In genomic region chr20:45545754-45546453, GRCh38 we compare ENCODE assay signal across 1 cellular context.
TF ChIP-seq lines count a peak whose summit lies in the region.

No MANE protein-coding gene starts in this region.

TF ChIP-seq in SK-N-SH treated with all-trans-retinoic acid at 6 μM for 48 hours, 23 proteins besides CTCF, POLR2A, EP300 and RAD21 (continued from another document):
- TF ChIP-seq CSRNP3 (CRISPR knock-in tag; IDR thresholded peaks at IDR 0.05) (no peak), CSDC2 (CRISPR knock-in tag; IDR thresholded peaks at IDR 0.05) (no peak), GLIS3 (CRISPR knock-in tag; IDR thresholded peaks at IDR 0.05) (no peak), TOX (CRISPR knock-in tag; IDR thresholded peaks at IDR 0.05; ENCODE audit: borderline replicate concordance) (no peak), BACH2 (CRISPR knock-in tag; IDR thresholded peaks at IDR 0.05; ENCODE audit: borderline replicate concordance) (no peak), PPARA (CRISPR knock-in tag; IDR thresholded peaks at IDR 0.05; ENCODE audit: borderline replicate concordance) (no peak), ESRRG (CRISPR knock-in tag; IDR thresholded peaks at IDR 0.05) (no peak), OSR1 (CRISPR knock-in tag; IDR thresholded peaks at IDR 0.05) (no peak), ARNTL (CRISPR knock-in tag; IDR thresholded peaks at IDR 0.05; ENCODE audit: borderline replicate concordance, low read depth) (no peak), POU6F1 (CRISPR knock-in tag; IDR thresholded peaks at IDR 0.05; ENCODE audit: borderline replicate concordance, low read depth) (no peak), RARB (CRISPR knock-in tag; IDR thresholded peaks at IDR 0.05) (no peak), ZNF8 (CRISPR knock-in tag; IDR thresholded peaks at IDR 0.05) (no peak), TCF4 (CRISPR knock-in tag; IDR thresholded peaks at IDR 0.05; ENCODE audit: borderline replicate concordance) (no peak), ZNF565 (CRISPR knock-in tag; conservative IDR thresholded peaks at IDR 0.05; ENCODE audit: low read depth) (no peak)
